ENCODE assay signal across 8 cellular contexts in the genomic region with DNA sequence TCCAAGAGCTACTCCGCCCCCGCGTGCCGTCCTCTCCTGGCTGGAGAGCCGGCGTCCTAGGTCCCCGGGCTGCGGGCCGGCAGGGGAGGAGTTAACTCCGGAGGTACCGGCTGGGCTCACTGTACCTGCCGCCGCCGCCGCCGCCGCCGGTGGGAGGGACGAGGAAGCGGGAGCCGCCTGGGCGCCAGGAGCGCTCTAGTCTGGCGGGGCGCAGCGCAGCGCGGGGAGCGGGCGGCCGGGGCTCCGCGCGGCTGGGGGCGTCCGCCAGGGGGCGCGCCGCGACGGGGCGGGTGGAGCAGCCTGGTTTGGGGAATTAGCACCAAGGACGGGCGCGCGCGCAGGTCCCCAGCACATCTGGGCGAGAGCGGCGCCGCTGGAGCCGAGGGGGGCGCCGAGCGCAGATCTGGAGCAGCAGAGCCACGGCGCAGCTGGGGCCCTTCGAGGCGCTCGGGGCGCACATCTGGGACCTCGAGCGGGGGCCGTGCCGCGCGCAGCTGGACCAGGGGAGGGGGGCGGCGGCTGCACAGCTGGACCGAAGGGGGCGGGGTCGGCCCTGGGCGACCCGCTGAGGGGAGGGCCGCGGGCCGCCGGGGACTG. TPM values are rescaled to one million over a fixed set of nuclear protein-coding genes. Genes with fewer than 3 reads are reported as not detected.
A peak's percentile ranks its signal among the peaks of the same experiment; 100 is the strongest.
DNase-seq lines count a peak whose midpoint lies in the region; TF ChIP-seq lines count a peak whose summit lies in the region.

A gene (plus strand): TSS at position 348 of the 597 bp plus-strand sequence. CDS start 349 bp downstream, outside the sequence.

- peak within 1 kb of the TSS; percentile 80 for H2AFZ ChIP-seq in trophoblast cell (ENCODE audit: insufficient read depth, low read length, poor library complexity)

- TF ChIP-seq POLR2A in Peyer's patch (IDR thresholded peaks at IDR 0.05): no peak
- peak in 1 of 2 donors; percentile 43 for TF ChIP-seq POLR2A in uterus (IDR thresholded peaks at IDR 0.05)

- no peak within 1 kb of the TSS for H3K23ac ChIP-seq in trophoblast cell (ENCODE audit: low read length)

- no peak within 1 kb of the TSS for H2AK5ac ChIP-seq in trophoblast cell (ENCODE audit: low read length)

- peaks cover 5% of the 10 kb centered on the region for H3K9me3 Mint-ChIP-seq in glutamatergic neuron (ENCODE audit: unreplicated experiment)

- H3K14ac ChIP-seq in trophoblast cell (ENCODE audit: low read length): no peak within 1 kb of the TSS

- H4K8ac ChIP-seq in trophoblast cell (ENCODE audit: low read depth, low read length): peak within 1 kb of the TSS; percentile 44

- H2BK5ac ChIP-seq in trophoblast cell (ENCODE audit: low read depth, low read length, poor library complexity): peak within 1 kb of the TSS; percentile 42

- H3K18ac ChIP-seq in trophoblast cell (ENCODE audit: low read length): peak within 1 kb of the TSS; percentile 28

- H3K27me3 ChIP-seq in H7 (ENCODE audit: control insufficient read depth, insufficient read depth, low read length) (peaks cover 32% of the 10 kb centered on the region), Peyer's patch (peaks cover 0 to 14% of the 10 kb centered on the region in 2 donors), trophoblast cell (ENCODE audit: insufficient read depth, low read length) (peaks cover 2% of the 10 kb centered on the region), uterus (no peaks in the 10 kb centered on the region)

- H4K91ac ChIP-seq in trophoblast cell (ENCODE audit: low read depth, low read length): no peak within 1 kb of the TSS

- H3K9me3 ChIP-seq in Peyer's patch (no peaks in the 10 kb centered on the region), trophoblast cell (ENCODE audit: insufficient read depth, low read depth, low read length) (peaks cover 5% of the 10 kb centered on the region), uterus (no peaks in the 10 kb centered on the region)

- H3K4me3 Mint-ChIP-seq in glutamatergic neuron (ENCODE audit: unreplicated experiment): peak within 1 kb of the TSS; percentile 87

- H3K4me3 ChIP-seq in H7 (ENCODE audit: insufficient read depth, low read depth, low read length) (peak within 1 kb of the TSS; percentile 96), Peyer's patch (peak within 1 kb of the TSS; percentile 28 to 67 (median 54)), trophoblast cell (ENCODE audit: low read depth, low read length) (peak within 1 kb of the TSS; percentile 73), uterus (peak within 1 kb of the TSS; percentile 56 to 84)

- no peak within 1 kb of the TSS for H2BK12ac ChIP-seq in trophoblast cell (ENCODE audit: low read length)

- TF ChIP-seq CTCF in Peyer's patch (IDR thresholded peaks at IDR 0.05) (peak; percentile 26 to 75 (median 48)), glutamatergic neuron (IDR thresholded peaks at IDR 0.05; ENCODE audit: partially characterized antibody, unreplicated experiment) (peak; percentile 77), uterus (IDR thresholded peaks at IDR 0.05) (peak; percentile 26 to 88 (median 74))

- H3K36me3 ChIP-seq in H7 (replicated peaks; ENCODE audit: control insufficient read depth, insufficient read depth, low read length) (no peaks in the 10 kb centered on the region), Peyer's patch (no peaks in the 10 kb centered on the region), trophoblast cell (ENCODE audit: control insufficient read depth in 1 of 2, insufficient read depth in 2 of 2, low read length in 2 of 2) (no peaks in the 10 kb centered on the region), uterus (no peaks in the 10 kb centered on the region)

- H3K27ac ChIP-seq in Peyer's patch (peak within 1 kb of the TSS in 3 of 4 donors; percentile 10 to 59 (median 58)), trophoblast cell (ENCODE audit: low read depth, low read length) (no peak within 1 kb of the TSS), uterus (peak within 1 kb of the TSS; percentile 93)

- H3K4me2 ChIP-seq in trophoblast cell (ENCODE audit: low read length): peak within 1 kb of the TSS; percentile 99

- no peaks in the 10 kb centered on the region for H3K79me1 ChIP-seq in trophoblast cell (ENCODE audit: low read length)

- H2BK120ac ChIP-seq in trophoblast cell (ENCODE audit: insufficient read depth, low read length, poor library complexity): no peak within 1 kb of the TSS

- H3K4ac ChIP-seq in trophoblast cell (ENCODE audit: low read depth, low read length): peak within 1 kb of the TSS; percentile 9

- no peak within 1 kb of the TSS for H3K9ac ChIP-seq in trophoblast cell (ENCODE audit: low read length)

- no peaks in the 10 kb centered on the region for H3K36me3 Mint-ChIP-seq in glutamatergic neuron (ENCODE audit: unreplicated experiment)

- intact Hi-C loops in uterus (cut with DNase I; ENCODE audit: low total_unique reads): loop anchor here (10.0 kb wide), 1 partner anchor 199 kb away; no protein-coding TSS in a partner anchor

- H3K79me2 ChIP-seq in trophoblast cell (ENCODE audit: control insufficient read depth, insufficient read depth, low read length, poor library complexity): peaks cover 4% of the 10 kb centered on the region

- peaks cover 2% of the 10 kb centered on the region for H3K27me3 Mint-ChIP-seq in glutamatergic neuron (ENCODE audit: unreplicated experiment)

- no CpG with 5 or more reads among the region's 78 CpGs for WGBS in trophoblast cell (ENCODE audit: extremely low coverage, insufficient coverage, insufficient read length)

- H4K12ac ChIP-seq in trophoblast cell (ENCODE audit: low read depth, low read length): peak within 1 kb of the TSS; percentile 14

- no peak within 1 kb of the TSS for H3K27ac Mint-ChIP-seq in glutamatergic neuron (ENCODE audit: unreplicated experiment)

- H3K4me1 ChIP-seq in Peyer's patch (peaks cover 5 to 32% (median 15%) of the 10 kb centered on the region in 4 donors), trophoblast cell (ENCODE audit: control insufficient read depth in 1 of 2, insufficient read depth in 2 of 2, low read length in 2 of 2) (peaks cover 6 to 7% of the 10 kb centered on the region in 2 experiments), uterus (peaks cover 9 to 13% of the 10 kb centered on the region in 2 donors)

- H3K4me1 Mint-ChIP-seq in glutamatergic neuron (ENCODE audit: low read depth, unreplicated experiment): peaks cover 16% of the 10 kb centered on the region

- DNase-seq in AG08396 (ENCODE audit: low spot score): peak; percentile 88
- peak; percentile 95 for DNase-seq in H7
- peak in 2 of 3 donors; percentile 72 to 75 for DNase-seq in Peyer's patch
- peak; percentile 25 for DNase-seq in activated gamma-delta T cell treated with anti-CD3 and anti-CD28 coated beads, Interleukin-2, amount 50 U/mL, for 16 hours (ENCODE audit: low read depth)
- peak; percentile 79 for DNase-seq in glutamatergic neuron
- DNase-seq in trophoblast cell: peak; percentile 31 to 77
- peak; percentile 63 to 76 for DNase-seq in uterus
- DNase-seq in NOMO-1 (lab: John Stamatoyannopoulos, UW; ENCODE audit: unreplicated experiment in 2 of 2): no peak

RNA-seq across cellular contexts. Expression of the gene that starts here (rescaled TPM):
- 1.7 and 2.4 TPM in 2 replicates for total RNA-seq in H7 (2014; rRNA removed; shearing (Covaris generic))
- total RNA-seq in Peyer's patch (1 to 10 TPM in 1 of 4 donors, under 1 TPM in 2, not detected in 1; 0.83 to 2.1 (median 0.94) TPM), glutamatergic neuron (ENCODE audit: unreplicated experiment) (2.0 TPM), uterus (10 to 100 TPM in 2 of 4 donors, 1 to 10 TPM in 2; 5.8 to 24.3 (median 9.0) TPM)
- 0.72 and 0.85 TPM in 2 replicates for polyA plus RNA-seq in trophoblast cell (2013)

Comparison
In these comparisons a context has a peak if more than half of its experiments do, and no peak if none do; other contexts are left out.
1. DNase-seq: peak in AG08396 (single experiment), H7 (single experiment), Peyer's patch (2 of 3), activated gamma-delta T cell treated with anti-CD3 and anti-CD28 coated beads, Interleukin-2, amount 50 U/mL, for 16 hours (single experiment), glutamatergic neuron (single experiment), trophoblast cell (2 of 2) and uterus (2 of 2); none in NOMO-1 (0 of 2).
2. Peak in every context shown above with its lines, with median percentiles within 50 percentile points of each other: H3K4me3 ChIP-seq and CTCF ChIP-seq.